Comparison of ENCODE assay signal across 8 cellular contexts in the genomic region with DNA sequence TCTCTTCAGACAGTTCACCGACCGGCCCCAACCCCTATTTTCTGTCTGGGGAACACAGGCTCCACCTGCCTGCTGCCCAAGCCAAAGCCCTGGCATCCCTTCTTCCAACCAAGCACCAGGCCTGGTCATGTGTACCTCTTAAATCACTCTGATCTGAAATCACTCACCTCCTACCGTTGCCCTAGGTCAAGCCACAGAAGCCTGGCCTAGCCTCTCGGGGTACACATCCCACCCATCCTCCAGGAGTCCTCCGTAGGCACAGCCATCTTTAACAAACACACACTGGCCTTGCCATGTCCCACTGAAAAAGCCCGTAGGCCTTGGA.
DNase-seq lines count a peak whose midpoint lies in the region; ATAC-seq and TF ChIP-seq lines count a peak whose summit lies in the region.

No MANE protein-coding gene starts in this region.

- no peaks in the 10 kb centered on the region for H3K9me2 ChIP-seq in OCI-LY7 (ENCODE audit: insufficient read depth, low read length)

- H3K36me3 ChIP-seq in OCI-LY7 (ENCODE audit: insufficient read depth, low read length) (no peaks in the 10 kb centered on the region), gastroesophageal sphincter (no peaks in the 10 kb centered on the region), H7 (replicated peaks; ENCODE audit: control insufficient read depth, insufficient read depth, low read length) (no peaks in the 10 kb centered on the region)

- no TSS peak for BruUV-seq in OCI-LY7 (replicated peaks; lab: Mats Ljungman, UMichigan)

- H3K79me2 ChIP-seq in OCI-LY7 (ENCODE audit: insufficient read depth, low read depth, low read length) = no peaks in the 10 kb centered on the region

- H3K27me3 ChIP-seq in gastroesophageal sphincter (no peaks in the 10 kb centered on the region), H7 (ENCODE audit: control insufficient read depth, insufficient read depth, low read length) (no peaks in the 10 kb centered on the region)

- no peak for TF ChIP-seq CTCF in OCI-LY7 (conservative IDR thresholded peaks at IDR 0.05; ENCODE audit: low read length)
- TF ChIP-seq CTCF in gastroesophageal sphincter (IDR thresholded peaks at IDR 0.05) = no peak
- no peak for TF ChIP-seq CTCF in GM20000 (IDR thresholded peaks at IDR 0.05; ENCODE audit: extremely low read depth, missing control alignments)

- intact Hi-C loops in OCI-LY7 (cut with micrococcal nuclease; ENCODE audit: unreplicated experiment) = loop anchor here (1.0 to 5.0 kb wide), 2 partner anchors 34 to 107 kb away; no protein-coding TSS in a partner anchor

- WGBS in gastroesophageal sphincter (ENCODE audit: low coverage in 1 of 2), 2 donors = 100% methylated on average over 2 of the region's 6 CpGs; no CpG with 5 or more reads in 1 of the 2 donors

- POLR2A ChIA-PET in OCI-LY7 (lab: Charles Lee) = interaction anchor here (0.6 kb wide), 1 partner anchor 174 kb away, joined by 3 read pairs; no protein-coding TSS in a partner anchor

- H3K9me3 ChIP-seq in OCI-LY7 (ENCODE audit: low read length) = no peaks in the 10 kb centered on the region
- H3K9me3 ChIP-seq in gastroesophageal sphincter = no peaks in the 10 kb centered on the region

- H3K4me3 ChIP-seq in OCI-LY7 (ENCODE audit: low read depth, low read length, poor library complexity, severe bottlenecking) (no peak overlapping the region), gastroesophageal sphincter (peak overlapping the region in 1 of 2 donors; percentile 24), skin epidermis (no peak overlapping the region), H7 (ENCODE audit: insufficient read depth, low read depth, low read length) (no peak overlapping the region)

- peak overlapping the region; percentile 41; the same call in 1 of the 2 replicates for H3K4me2 ChIP-seq in OCI-LY7 (ENCODE audit: low read length)

- CTCF ChIA-PET in OCI-LY7 (lab: Charles Lee; ENCODE audit: unreplicated experiment) = interaction anchor here (0.7 kb wide), 1 partner anchor 71 kb away, joined by 3 read pairs; no protein-coding TSS in a partner anchor

- no peak overlapping the region for H2AFZ ChIP-seq in OCI-LY7 (ENCODE audit: low read length)

- no peak for TF ChIP-seq POLR2A in gastroesophageal sphincter (IDR thresholded peaks at IDR 0.05)

- H3K4me1 ChIP-seq in OCI-LY7 (ENCODE audit: insufficient read depth, low read length, poor library complexity, severe bottlenecking) = peaks cover 13% of the 10 kb centered on the region
- peaks cover 0 to 48% (median 22%) of the 10 kb centered on the region in 3 donors for H3K4me1 ChIP-seq in gastroesophageal sphincter

- ATAC-seq in GM21447 (IDR thresholded peaks at IDR 0.05; ENCODE audit: unreplicated experiment) (peak; percentile 6), gastroesophageal sphincter (no peak), GM19035 (IDR thresholded peaks at IDR 0.05; ENCODE audit: unreplicated experiment) (no peak)

- TF ChIP-seq EP300 in gastroesophageal sphincter (IDR thresholded peaks at IDR 0.05) = no peak

- no peaks in the 10 kb centered on the region for H4K20me1 ChIP-seq in OCI-LY7 (ENCODE audit: insufficient read depth, low read length)

- DNase-seq in OCI-LY7 (ENCODE audit: low spot score) = no peak
- no peak for DNase-seq in GM20000 (ENCODE audit: low spot score)
- no peak for DNase-seq in activated gamma-delta T cell (lab: John Stamatoyannopoulos, UW)
- no peak for DNase-seq in H7

- H3K27ac ChIP-seq in OCI-LY7 (ENCODE audit: low read depth, low read length, poor library complexity, severe bottlenecking) (no peak overlapping the region), gastroesophageal sphincter (peak overlapping the region in 3 of 4 donors; percentile 83 to 92 (median 85)), skin epidermis (peak overlapping the region in 20 of 21 experiments; percentile 5 to 78 (median 62))
